1 cellular context compared by ENCODE assay signal in genomic region chr16:9316615-9317014, GRCh38.
TF ChIP-seq lines count a peak whose summit lies in the region.

No MANE protein-coding gene starts in this region.

TF ChIP-seq in HepG2, 621 proteins besides CTCF, POLR2A, EP300 and RAD21 (continued from another document and continues in another):
- TF ChIP-seq BCL3 (CRISPR knock-in tag; IDR thresholded peaks at IDR 0.05) (no peak), TCF12 (IDR thresholded peaks at IDR 0.05) (no peak), TCF12 (CRISPR knock-in tag; IDR thresholded peaks at IDR 0.05) (no peak), ZNF891 (CRISPR knock-in tag; IDR thresholded peaks at IDR 0.05) (no peak), CENPX (CRISPR knock-in tag; IDR thresholded peaks at IDR 0.05) (no peak), ZZZ3 (CRISPR knock-in tag; IDR thresholded peaks at IDR 0.05; ENCODE audit: borderline replicate concordance) (no peak), ZSCAN29 (CRISPR knock-in tag; conservative IDR thresholded peaks at IDR 0.05) (no peak), PBX2 (CRISPR knock-in tag; IDR thresholded peaks at IDR 0.05) (no peak), PITX1 (CRISPR knock-in tag; IDR thresholded peaks at IDR 0.05) (peak; percentile 29; the same call in 1 of the 2 replicates), ZNF33B (CRISPR knock-in tag; IDR thresholded peaks at IDR 0.05) (no peak), MAFF (IDR thresholded peaks at IDR 0.05; ENCODE audit: low read depth, low read length) (no peak), ZNF160 (CRISPR knock-in tag; IDR thresholded peaks at IDR 0.05) (no peak), ZNF773 (CRISPR knock-in tag; IDR thresholded peaks at IDR 0.05; ENCODE audit: borderline replicate concordance) (no peak), PRMT3 (CRISPR knock-in tag; IDR thresholded peaks at IDR 0.05; ENCODE audit: borderline replicate concordance, low read depth) (no peak), POGZ (CRISPR knock-in tag; IDR thresholded peaks at IDR 0.05) (no peak), AHDC1 (CRISPR knock-in tag; IDR thresholded peaks at IDR 0.05; ENCODE audit: borderline replicate concordance) (peak; percentile 91; the same call in 1 of the 2 replicates), ZNF468 (CRISPR knock-in tag; IDR thresholded peaks at IDR 0.05) (no peak), FOXK2 (IDR thresholded peaks at IDR 0.05) (no peak), ZNF737 (CRISPR knock-in tag; IDR thresholded peaks at IDR 0.05; ENCODE audit: borderline replicate concordance) (no peak), GFI1 (CRISPR knock-in tag; IDR thresholded peaks at IDR 0.05; ENCODE audit: borderline replicate concordance) (peak; percentile 69; the same call in 1 of the 2 replicates), ZFP36 (IDR thresholded peaks at IDR 0.05; ENCODE audit: borderline replicate concordance, low read depth, low read length, partially characterized antibody) (no peak), ZNF776 (CRISPR knock-in tag; IDR thresholded peaks at IDR 0.05) (no peak), BRCA1 (CRISPR knock-in tag; IDR thresholded peaks at IDR 0.05) (no peak), HOMEZ (CRISPR knock-in tag; IDR thresholded peaks at IDR 0.05; ENCODE audit: low read depth) (no peak; the same call in 1 of the 2 replicates), DDIT3 (CRISPR knock-in tag; IDR thresholded peaks at IDR 0.05) (no peak), ZMYM3 (CRISPR knock-in tag; IDR thresholded peaks at IDR 0.05) (0 out of 2 replicates have a peak, but pooled peaks have one; percentile 14), ZNF740 (CRISPR knock-in tag; IDR thresholded peaks at IDR 0.05) (no peak), ZNF597 (CRISPR knock-in tag; IDR thresholded peaks at IDR 0.05) (no peak), ZBTB20 (CRISPR knock-in tag; IDR thresholded peaks at IDR 0.05; ENCODE audit: borderline replicate concordance, low read depth) (no peak), EED (CRISPR knock-in tag; IDR thresholded peaks at IDR 0.05) (no peak), DMAP1 (CRISPR knock-in tag; IDR thresholded peaks at IDR 0.05) (no peak), ZNF549 (CRISPR knock-in tag; IDR thresholded peaks at IDR 0.05) (no peak), ZNF24 (IDR thresholded peaks at IDR 0.05) (no peak), ZNF674 (CRISPR knock-in tag; IDR thresholded peaks at IDR 0.05; ENCODE audit: low read depth) (no peak), ZNF367 (CRISPR knock-in tag; IDR thresholded peaks at IDR 0.05; ENCODE audit: borderline replicate concordance) (no peak), ZNF256 (CRISPR knock-in tag; conservative IDR thresholded peaks at IDR 0.05) (no peak), ZBTB3 (CRISPR knock-in tag; IDR thresholded peaks at IDR 0.05; ENCODE audit: borderline replicate concordance, low read depth) (no peak), MAX (IDR thresholded peaks at IDR 0.05) (peak; percentile 58), ZNF569 (CRISPR knock-in tag; IDR thresholded peaks at IDR 0.05; ENCODE audit: borderline replicate concordance) (no peak), TERF1 (CRISPR knock-in tag; IDR thresholded peaks at IDR 0.05) (no peak), GMEB2 (CRISPR knock-in tag; IDR thresholded peaks at IDR 0.05; ENCODE audit: low read depth) (no peak), HNF4G (IDR thresholded peaks at IDR 0.05; ENCODE audit: borderline replicate concordance, low read depth, low read length) (no peak), HNF4G (CRISPR knock-in tag; IDR thresholded peaks at IDR 0.05; ENCODE audit: borderline replicate concordance, low read depth) (no peak), MTF2 (CRISPR knock-in tag; IDR thresholded peaks at IDR 0.05; ENCODE audit: borderline replicate concordance) (no peak), GMEB1 (CRISPR knock-in tag; IDR thresholded peaks at IDR 0.05; ENCODE audit: borderline replicate concordance) (no peak), TCF7L2 (IDR thresholded peaks at IDR 0.05; ENCODE audit: low read depth, low read length) (peak; percentile 39; the same call in 1 of the 2 replicates), THAP11 (CRISPR knock-in tag; IDR thresholded peaks at IDR 0.05) (0 out of 2 replicates have a peak, but pooled peaks have one; percentile 26), ISL2 (CRISPR knock-in tag; IDR thresholded peaks at IDR 0.05) (peak; percentile 43; the same call in 1 of the 2 replicates)
